In the genomic region with DNA sequence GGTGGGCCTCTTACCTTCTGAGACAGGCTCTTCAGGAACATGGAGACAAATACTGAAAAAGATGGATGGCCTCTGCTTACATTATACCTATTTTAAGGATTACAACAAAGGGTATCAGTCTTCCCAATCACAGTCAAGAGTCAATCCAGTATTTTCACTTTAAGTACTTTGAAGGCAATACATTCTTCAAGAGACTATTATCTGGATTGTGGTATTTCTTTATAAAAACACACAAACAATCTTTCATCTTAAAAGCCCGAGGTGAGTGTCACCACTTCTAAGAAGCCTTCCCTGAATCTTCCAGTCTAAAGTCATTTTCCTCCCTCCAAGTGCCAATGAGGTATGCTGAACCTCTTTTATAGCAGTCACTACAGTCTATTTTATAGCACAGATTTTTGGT, we compare ENCODE assay signal across 15 cellular contexts. TPM values are rescaled to one million over a fixed set of nuclear protein-coding genes. Genes with fewer than 3 reads are reported as not detected.
A peak's percentile ranks its signal among the peaks of the same experiment; 100 is the strongest.
DNase-seq lines count a peak whose midpoint lies in the region; ATAC-seq and TF ChIP-seq lines count a peak whose summit lies in the region.
"Had no signal": no experiment of that assay in that cellular context is flagged by ENCODE, and none has a peak within 500 bp of the region (broad histone marks: within the 10 kb centered on the region; RNA-seq: fewer than 3 reads in every experiment).

No MANE protein-coding gene starts in this region.

- peaks cover 70% of the 10 kb centered on the region for H3K4me1 ChIP-seq in OCI-LY1 (ENCODE audit: insufficient read depth, low read length, severe bottlenecking)
- peaks cover 14% of the 10 kb centered on the region for H3K4me1 ChIP-seq in smooth muscle cell (ENCODE audit: low read depth)
- peaks cover 9 to 28% (median 13%) of the 10 kb centered on the region in 4 donors for H3K4me1 ChIP-seq in upper lobe of left lung
- no peaks in the 10 kb centered on the region for H3K4me1 ChIP-seq in uterus
- H3K4me1 ChIP-seq: breast epithelium had no signal

- H3K36me3 Mint-ChIP-seq in activated CD8-positive, alpha-beta memory T cell treated with anti-CD3 and anti-CD28 coated beads, Interleukin-2, amount 10 ng/mL, durations not matched to agents 7 days and 5 days = peaks cover 14% of the 10 kb centered on the region
- peaks cover 29% of the 10 kb centered on the region for H3K36me3 Mint-ChIP-seq in activated naive CD8-positive, alpha-beta T cell treated with anti-CD3 and anti-CD28 coated beads, Interleukin-2, amount 10 ng/mL, durations not matched to agents 7 days and 5 days

- no peaks in the 10 kb centered on the region for H3K9me2 ChIP-seq in OCI-LY1 (ENCODE audit: low read depth, low read length)

- H3K27me3 ChIP-seq in OCI-LY1 (ENCODE audit: insufficient read depth, low read length) (no peaks in the 10 kb centered on the region), smooth muscle cell (ENCODE audit: low read depth) (no peaks in the 10 kb centered on the region), upper lobe of left lung (no peaks in the 10 kb centered on the region), uterus (no peaks in the 10 kb centered on the region)
- H3K27me3 ChIP-seq: breast epithelium, testis had no signal

- peaks cover 42% of the 10 kb centered on the region for H3K4me1 Mint-ChIP-seq in activated CD8-positive, alpha-beta memory T cell treated with anti-CD3 and anti-CD28 coated beads, Interleukin-2, amount 10 ng/mL, durations not matched to agents 7 days and 5 days
- peaks cover 30% of the 10 kb centered on the region for H3K4me1 Mint-ChIP-seq in activated naive CD8-positive, alpha-beta T cell treated with anti-CD3 and anti-CD28 coated beads, Interleukin-2, amount 10 ng/mL, durations not matched to agents 7 days and 5 days

- H2AFZ ChIP-seq in OCI-LY1 (ENCODE audit: low read length) = no peak overlapping the region
- no peak overlapping the region for H2AFZ ChIP-seq in smooth muscle cell (ENCODE audit: low read depth)

- no peak overlapping the region for H3K4me3 ChIP-seq in OCI-LY1 (ENCODE audit: low read depth, low read length, poor library complexity, severe bottlenecking)
- no peak overlapping the region for H3K4me3 ChIP-seq in smooth muscle cell
- H3K4me3 ChIP-seq in upper lobe of left lung = no peak overlapping the region
- no peak overlapping the region for H3K4me3 ChIP-seq in uterus
- H3K4me3 ChIP-seq: breast epithelium, testis had no signal

- no peak for TF ChIP-seq CTCF in OCI-LY1 (IDR thresholded peaks at IDR 0.05; ENCODE audit: low read length)
- no peak for TF ChIP-seq CTCF in smooth muscle cell (IDR thresholded peaks at IDR 0.05; ENCODE audit: borderline replicate concordance, insufficient read depth, poor library complexity, severe bottlenecking)
- TF ChIP-seq CTCF in upper lobe of left lung (IDR thresholded peaks at IDR 0.05) = no peak
- TF ChIP-seq CTCF in uterus (IDR thresholded peaks at IDR 0.05) = no peak

- no peak for TF ChIP-seq EP300 in upper lobe of left lung (IDR thresholded peaks at IDR 0.05)

- peak overlapping the region; percentile 83 for H3K27ac Mint-ChIP-seq in activated CD8-positive, alpha-beta memory T cell treated with anti-CD3 and anti-CD28 coated beads, Interleukin-2, amount 10 ng/mL, durations not matched to agents 7 days and 5 days
- H3K27ac Mint-ChIP-seq in activated naive CD8-positive, alpha-beta T cell treated with anti-CD3 and anti-CD28 coated beads, Interleukin-2, amount 10 ng/mL, durations not matched to agents 7 days and 5 days = peak overlapping the region; percentile 6

- intact Hi-C loops in uterus (cut with DNase I; ENCODE audit: low total_unique reads) = no loop called here

- CTCF ChIA-PET in activated CD8-positive, alpha-beta memory T cell treated with anti-CD3 and anti-CD28 coated beads, Interleukin-2, amount 10 ng/mL, durations not matched to agents 7 days and 5 days (lab: Charles Lee) = interaction anchor here (1.2 to 1.9 kb wide), 6 partner anchors 11 to 112 kb away, joined by 3 to 7 read pairs (median 4); partner anchors contain the start of gene GPR3

- peak; percentile 13 for ATAC-seq in activated CD8-positive, alpha-beta memory T cell treated with anti-CD3 and anti-CD28 coated beads, Interleukin-2, amount 10 ng/mL, durations not matched to agents 7 days and 5 days
- no peak for ATAC-seq in activated naive CD8-positive, alpha-beta T cell treated with anti-CD3 and anti-CD28 coated beads, Interleukin-2, amount 10 ng/mL, durations not matched to agents 7 days and 5 days (ENCODE audit: low read depth)
- ATAC-seq in upper lobe of left lung (ENCODE audit: low FRiP score in 2 of 2) = no peak
- ATAC-seq: left colon had no signal

- no peak for DNase-seq in activated CD8-positive, alpha-beta memory T cell treated with anti-CD3 and anti-CD28 coated beads, Interleukin-2, amount 10 ng/mL, durations not matched to agents 7 days and 5 days
- DNase-seq in activated CD8-positive, alpha-beta memory T cell treated with anti-CD3 and anti-CD28 coated beads, Interleukin-2, amount 50 U/mL, for 4 hours = no peak
- DNase-seq in activated naive CD8-positive, alpha-beta T cell treated with anti-CD3 and anti-CD28 coated beads, Interleukin-2, amount 10 ng/mL, durations not matched to agents 7 days and 5 days = no peak
- DNase-seq in smooth muscle cell (lab: John Stamatoyannopoulos, UW; ENCODE audit: unreplicated experiment) (no peak), upper lobe of left lung (no peak), SW 1271 (lab: John Stamatoyannopoulos, UW) (no peak), uterus (no peak)
- DNase-seq: activated gamma-delta T cell treated with Interleukin-2 at 50 U/mL for 16 hours; effector CD8-positive, alpha-beta T cell; left colon; NCI-H1930; NCI-H69; testis had no signal

- H4K20me1 ChIP-seq in OCI-LY1 (ENCODE audit: insufficient read depth, low read length) = no peaks in the 10 kb centered on the region
- H4K20me1 ChIP-seq in smooth muscle cell (ENCODE audit: low read depth) = peaks cover 98% of the 10 kb centered on the region

- WGBS in smooth muscle cell (ENCODE audit: low lambda C conversion rate) = 20% methylated on average over 1 of the region's 1 CpG
- 23 to 25% methylated on average over 1 of the region's 1 CpG for WGBS in upper lobe of left lung, 2 donors

- H3K27ac ChIP-seq in OCI-LY1 (ENCODE audit: low read depth, low read length, poor library complexity, severe bottlenecking) = peak overlapping the region; percentile 49
- peak overlapping the region; percentile 58 for H3K27ac ChIP-seq in smooth muscle cell (ENCODE audit: low read depth)
- H3K27ac ChIP-seq in upper lobe of left lung = peak overlapping the region in 2 of 4 donors; percentile 4 to 34
- no peak overlapping the region for H3K27ac ChIP-seq in uterus

- H3F3A ChIP-seq in OCI-LY1 (ENCODE audit: insufficient read depth, low read length) (0 out of 2 replicates have a peak, but pooled peaks cover 5% of the 10 kb centered on the region), smooth muscle cell (ENCODE audit: low read depth) (peaks cover 17% of the 10 kb centered on the region)

- H3K27me3 Mint-ChIP-seq in activated CD8-positive, alpha-beta memory T cell treated with anti-CD3 and anti-CD28 coated beads, Interleukin-2, amount 10 ng/mL, durations not matched to agents 7 days and 5 days = no peaks in the 10 kb centered on the region
- no peaks in the 10 kb centered on the region for H3K27me3 Mint-ChIP-seq in activated naive CD8-positive, alpha-beta T cell treated with anti-CD3 and anti-CD28 coated beads, Interleukin-2, amount 10 ng/mL, durations not matched to agents 7 days and 5 days

- no peaks in the 10 kb centered on the region for H3K9me3 Mint-ChIP-seq in activated CD8-positive, alpha-beta memory T cell treated with anti-CD3 and anti-CD28 coated beads, Interleukin-2, amount 10 ng/mL, durations not matched to agents 7 days and 5 days (ENCODE audit: low read depth)
- H3K9me3 Mint-ChIP-seq in activated naive CD8-positive, alpha-beta T cell treated with anti-CD3 and anti-CD28 coated beads, Interleukin-2, amount 10 ng/mL, durations not matched to agents 7 days and 5 days = no peaks in the 10 kb centered on the region

- H3K9me3 ChIP-seq in OCI-LY1 (ENCODE audit: low read length) = no peaks in the 10 kb centered on the region
- no peaks in the 10 kb centered on the region for H3K9me3 ChIP-seq in smooth muscle cell (replicated peaks; ENCODE audit: low read depth)
- no peaks in the 10 kb centered on the region for H3K9me3 ChIP-seq in upper lobe of left lung
- H3K9me3 ChIP-seq in uterus = no peaks in the 10 kb centered on the region
- H3K9me3 ChIP-seq: breast epithelium, testis had no signal

- H3K79me2 ChIP-seq in OCI-LY1 (ENCODE audit: insufficient read depth, low read length) = peaks cover 45% of the 10 kb centered on the region
- H3K79me2 ChIP-seq in smooth muscle cell (ENCODE audit: low read depth) = peaks cover 83% of the 10 kb centered on the region

- POLR2A ChIA-PET in activated naive CD8-positive, alpha-beta T cell treated with anti-CD3 and anti-CD28 coated beads, Interleukin-2, amount 10 ng/mL, durations not matched to agents 7 days and 5 days (lab: Charles Lee) = no interaction called here

- H3K4me2 ChIP-seq in OCI-LY1 (ENCODE audit: low read length) = no peak overlapping the region; the same call in 1 of the 2 replicates
- H3K4me2 ChIP-seq in smooth muscle cell = peak overlapping the region; percentile 17

- H3K9ac ChIP-seq in OCI-LY1 (ENCODE audit: low read length) (no peak overlapping the region; the same call in 1 of the 2 replicates), smooth muscle cell (ENCODE audit: low read depth) (no peak overlapping the region)

- TF ChIP-seq POLR2A in upper lobe of left lung (IDR thresholded peaks at IDR 0.05) (no peak), uterus (IDR thresholded peaks at IDR 0.05) (no peak)

- H3K36me3 ChIP-seq in OCI-LY1 (ENCODE audit: insufficient read depth, low read length) = peaks cover 44% of the 10 kb centered on the region
- H3K36me3 ChIP-seq in smooth muscle cell (ENCODE audit: low read depth) = no peaks in the 10 kb centered on the region
- peaks cover 0 to 24% (median 3%) of the 10 kb centered on the region in 4 donors for H3K36me3 ChIP-seq in upper lobe of left lung
- H3K36me3 ChIP-seq in uterus = no peaks in the 10 kb centered on the region
- H3K36me3 ChIP-seq: breast epithelium had no signal

- H3K4me3 Mint-ChIP-seq in activated CD8-positive, alpha-beta memory T cell treated with anti-CD3 and anti-CD28 coated beads, Interleukin-2, amount 10 ng/mL, durations not matched to agents 7 days and 5 days = no peak overlapping the region
- H3K4me3 Mint-ChIP-seq in activated naive CD8-positive, alpha-beta T cell treated with anti-CD3 and anti-CD28 coated beads, Interleukin-2, amount 10 ng/mL, durations not matched to agents 7 days and 5 days = no peak overlapping the region

RNA-seq across cellular contexts. Expression of gene WASF2, which starts 45.3 kb away (rescaled TPM):
- 100 to 1,000 TPM; 113 to 117 TPM for total RNA-seq in activated CD8-positive, alpha-beta memory T cell treated with anti-CD3 and anti-CD28 coated beads, Interleukin-2, amount 10 ng/mL, durations not matched to agents 7 days and 5 days
- 100 to 1,000 TPM; 139 to 148 TPM for total RNA-seq in activated naive CD8-positive, alpha-beta T cell treated with anti-CD3 and anti-CD28 coated beads, Interleukin-2, amount 10 ng/mL, durations not matched to agents 7 days and 5 days
- total RNA-seq in smooth muscle cell = 26.7 and 34.3 TPM in 2 replicates
- polyA plus RNA-seq in smooth muscle cell = 46.1 and 76.2 TPM in 2 replicates
- total RNA-seq in upper lobe of left lung = 100 to 1,000 TPM in 2 of 6 donors, 10 to 100 TPM in 4; 53.4 to 158 (median 62.2) TPM
- 100 to 1,000 TPM in 1 of 4 donors, 10 to 100 TPM in 3; 27.2 to 178 (median 41.1) TPM for total RNA-seq in uterus

RNA-seq across cellular contexts. Expression of gene GPR3, which starts 52.2 kb away (rescaled TPM):
- total RNA-seq in activated CD8-positive, alpha-beta memory T cell treated with anti-CD3 and anti-CD28 coated beads, Interleukin-2, amount 10 ng/mL, durations not matched to agents 7 days and 5 days = under 1 TPM; 0.44 to 0.49 TPM
- total RNA-seq in activated naive CD8-positive, alpha-beta T cell treated with anti-CD3 and anti-CD28 coated beads, Interleukin-2, amount 10 ng/mL, durations not matched to agents 7 days and 5 days = under 1 TPM; 0.42 to 0.43 TPM
- 2.7 and 3.9 TPM in 2 replicates for total RNA-seq in smooth muscle cell
- polyA plus RNA-seq in smooth muscle cell = 3.9 and 4.0 TPM in 2 replicates
- 1 to 10 TPM in 2 of 6 donors, under 1 TPM in 3, not detected in 1; 0.39 to 1.6 (median 0.76) TPM for total RNA-seq in upper lobe of left lung
- total RNA-seq in uterus = 1 to 10 TPM in 1 of 4 donors, under 1 TPM in 1, not detected in 2; 0.55 to 1.9 TPM
- total RNA-seq: left colon had no signal

Comparison
In these comparisons a context has a peak if more than half of its experiments do, and no peak if none do; other contexts are left out.
1. H3K27ac ChIP-seq: peak in OCI-LY1 (single experiment) and smooth muscle cell (single experiment); none in uterus (0 of 2).